ENCODE assay signal across 23 cellular contexts in genomic region chr1:89466307-89466925, GRCh38. TPM values are rescaled to one million over a fixed set of nuclear protein-coding genes. Genes with fewer than 3 reads are reported as not detected.
DNase-seq lines count a peak whose midpoint lies in the region; ATAC-seq and TF ChIP-seq lines count a peak whose summit lies in the region.
"Had no signal": no experiment of that assay in that cellular context is flagged by ENCODE, and none has a peak within 500 bp of the region (broad histone marks: within the 10 kb centered on the region; RNA-seq: fewer than 3 reads in every experiment).

No MANE protein-coding gene starts in this region.

- H3K36me3 ChIP-seq in PC-3 (ENCODE audit: low read depth, low read length), result no peaks in the 10 kb centered on the region
- H3K36me3 ChIP-seq: pancreas, tibial artery had no signal

- BruUV-seq in PC-3 (replicated peaks; lab: Mats Ljungman, UMichigan), result no TSS peak

- H3K9me3 ChIP-seq in PC-3 (ENCODE audit: low read length), result no peaks in the 10 kb centered on the region
- H3K9me3 ChIP-seq: pancreas, tibial artery had no signal

- no peaks in the 10 kb centered on the region for H3K9me2 ChIP-seq in PC-3 (replicated peaks; ENCODE audit: low read length)

- no peaks in the 10 kb centered on the region for H3K79me2 ChIP-seq in PC-3 (ENCODE audit: low read length)
- H3K79me2 ChIP-seq: hepatocyte had no signal

- H3K4me3 Mint-ChIP-seq in dendritic cell treated with granulocyte-macrophage colony-stimulating factor and Interleukin-4, amounts not matched to agents 40 ng/mL and 50 ng/mL, for 4 days, result peak overlapping the region; percentile 64
- H3K4me3 Mint-ChIP-seq: activated CD4-positive, alpha-beta memory T cell treated with anti-CD3 and anti-CD28 coated beads, Interleukin-2, amount 10 ng/mL, durations not matched to agents 7 days and 5 days; activated naive CD4-positive, alpha-beta T cell treated with anti-CD3 and anti-CD28 coated beads, Interleukin-2, amount 50 U/mL, for 24 hours; B cell; effector memory CD8-positive, alpha-beta T cell; naive B cell; WTC11 had no signal

- ATAC-seq in PC-3, result no peak
- no peak for ATAC-seq in activated CD4-positive, CD25-positive, alpha-beta regulatory T cell treated with anti-CD3 and anti-CD28 coated beads, Interleukin-2, amount 50 U/mL, for 24 hours
- ATAC-seq: effector memory CD8-positive, alpha-beta T cell; HCT116; pancreas; WTC11 had no signal

- H3K4me3 ChIP-seq in PC-3 (ENCODE audit: low read length), result no peak overlapping the region
- H3K4me3 ChIP-seq: hepatocyte, lung, pancreas, tibial artery had no signal

- no peaks in the 10 kb centered on the region for H3K27me3 ChIP-seq in PC-3 (ENCODE audit: low read length)
- H3K27me3 ChIP-seq: hepatocyte, pancreas, tibial artery had no signal

- no peak overlapping the region for H3K4me2 ChIP-seq in PC-3 (ENCODE audit: low read length)
- H3K4me2 ChIP-seq: hepatocyte had no signal

- H2AFZ ChIP-seq in PC-3 (ENCODE audit: low read length), result no peak overlapping the region
- H2AFZ ChIP-seq: hepatocyte had no signal

- DNase-seq in KBM-7, result peak; percentile 79
- DNase-seq in PC-3, result peak; percentile 53
- DNase-seq in renal cortical epithelial cell (ENCODE audit: low read depth), result peak; percentile 34
- no peak for DNase-seq in NCI-H1417 treated with DMSO at 0.1 percent for 48 hours (lab: John Stamatoyannopoulos, UW)
- no peak for DNase-seq in central memory CD4-positive, alpha-beta T cell
- DNase-seq: activated CD4-positive, alpha-beta memory T cell treated with anti-CD3 and anti-CD28 coated beads, Interleukin-2, amount 10 ng/mL, durations not matched to agents 7 days and 5 days; activated T-cell treated with anti-CD3 and anti-CD28 coated beads, Interleukin-2, amount 50 U/mL, for 1 hour; Calu3; effector memory CD8-positive, alpha-beta T cell; naive B cell; NCI-H1694 treated with DMSO at 0.1 percent for 48 hours; pancreas; stimulated activated naive CD4-positive, alpha-beta T cell; tibial artery had no signal

- peak overlapping the region; percentile 47 for H3K27ac Mint-ChIP-seq in dendritic cell treated with granulocyte-macrophage colony-stimulating factor and Interleukin-4, amounts not matched to agents 40 ng/mL and 50 ng/mL, for 4 days
- H3K27ac Mint-ChIP-seq: activated CD4-positive, alpha-beta memory T cell treated with anti-CD3 and anti-CD28 coated beads, Interleukin-2, amount 10 ng/mL, durations not matched to agents 7 days and 5 days; activated naive CD4-positive, alpha-beta T cell treated with anti-CD3 and anti-CD28 coated beads, Interleukin-2, amount 50 U/mL, for 24 hours; B cell; effector memory CD8-positive, alpha-beta T cell; naive B cell; WTC11 had no signal

- CTCF ChIA-PET in PC-3 (lab: Charles Lee), result no interaction called here

- no peak overlapping the region for H3K27ac ChIP-seq in PC-3 (ENCODE audit: low read length)
- H3K27ac ChIP-seq: hepatocyte, pancreas, RWPE1, tibial artery had no signal

- H3K4me1 ChIP-seq in PC-3 (ENCODE audit: insufficient read depth, low read length), result peaks cover 40% of the 10 kb centered on the region
- H3K4me1 ChIP-seq: tibial artery had no signal

- intact Hi-C loops in PC-3 (cut with micrococcal nuclease), result no loop called here
- intact Hi-C loops in dendritic cell treated with granulocyte-macrophage colony-stimulating factor and Interleukin-4, amounts not matched to agents 40 ng/mL and 50 ng/mL, for 4 days (cut with micrococcal nuclease), result no loop called here

- H3K36me3 Mint-ChIP-seq in dendritic cell treated with granulocyte-macrophage colony-stimulating factor and Interleukin-4, amounts not matched to agents 40 ng/mL and 50 ng/mL, for 4 days (ENCODE audit: low read depth), result no peaks in the 10 kb centered on the region
- H3K36me3 Mint-ChIP-seq: activated naive CD4-positive, alpha-beta T cell treated with anti-CD3 and anti-CD28 coated beads, Interleukin-2, amount 50 U/mL, for 24 hours; naive B cell; WTC11 had no signal

- in situ Hi-C loops in KBM-7 (cut with MboI; ENCODE audit: low pct_unique_long_range_greater_than_20kb, low sequenced_read_pairs), result no loop called here

- TF ChIP-seq CTCF in PC-3 (conservative IDR thresholded peaks at IDR 0.05; ENCODE audit: low read depth, low read length), result no peak

- H3F3A ChIP-seq in PC-3 (ENCODE audit: low read length, unreplicated experiment), result no peaks in the 10 kb centered on the region

- H3K9ac ChIP-seq in PC-3 (ENCODE audit: low read length), result no peak overlapping the region

- no peaks in the 10 kb centered on the region for H3K9me3 Mint-ChIP-seq in dendritic cell treated with granulocyte-macrophage colony-stimulating factor and Interleukin-4, amounts not matched to agents 40 ng/mL and 50 ng/mL, for 4 days
- H3K9me3 Mint-ChIP-seq: activated naive CD4-positive, alpha-beta T cell treated with anti-CD3 and anti-CD28 coated beads, Interleukin-2, amount 50 U/mL, for 24 hours; effector memory CD8-positive, alpha-beta T cell; naive B cell; WTC11 had no signal

- peaks cover 29% of the 10 kb centered on the region for H3K4me1 Mint-ChIP-seq in dendritic cell treated with granulocyte-macrophage colony-stimulating factor and Interleukin-4, amounts not matched to agents 40 ng/mL and 50 ng/mL, for 4 days (ENCODE audit: low read depth)
- H3K4me1 Mint-ChIP-seq: WTC11 had no signal

- POLR2A ChIA-PET in PC-3 (lab: Charles Lee; ENCODE audit: unreplicated experiment), result no interaction called here

- H3K27me3 Mint-ChIP-seq in dendritic cell treated with granulocyte-macrophage colony-stimulating factor and Interleukin-4, amounts not matched to agents 40 ng/mL and 50 ng/mL, for 4 days, result peaks cover 10% of the 10 kb centered on the region

- no peaks in the 10 kb centered on the region for H4K20me1 ChIP-seq in PC-3 (ENCODE audit: low read length)

RNA-seq across cellular contexts. Expression of gene LRRC8B, which starts 58.2 kb away (rescaled TPM):
- total RNA-seq in PC-3 (2014; rRNA removed) (8.4 and 12.3 TPM in 2 replicates), renal cortical epithelial cell (4.4 and 10.2 TPM in 2 replicates)

Comparison
In these comparisons a context has a peak if more than half of its experiments do, and no peak if none do; other contexts are left out.
1. DNase-seq: peak in KBM-7 (single experiment), PC-3 (single experiment) and renal cortical epithelial cell (single experiment); none in NCI-H1417 treated with DMSO at 0.1 percent for 48 hours (single experiment) and central memory CD4-positive, alpha-beta T cell (single experiment).